6 cellular contexts compared by ENCODE assay signal in genomic region chr9:34611251-34611810, GRCh38. TPM values are rescaled to one million over a fixed set of nuclear protein-coding genes. Genes with fewer than 3 reads are reported as not detected.
DNase-seq lines count a peak whose midpoint lies in the region; ATAC-seq and TF ChIP-seq lines count a peak whose summit lies in the region.

No MANE protein-coding gene starts in this region.

- WGBS in right cardiac atrium = 62% methylated on average over 10 of the region's 10 CpGs
- 58% methylated on average over 10 of the region's 10 CpGs for WGBS in urinary bladder

- intact Hi-C loops in right cardiac atrium (cut with DNase I) = loop anchor here in 1 of 4 donors (10.0 kb wide), 1 partner anchor 277 kb away; no protein-coding TSS in a partner anchor

- POLR2A ChIA-PET in RWPE1 (lab: Yijun Ruan, JAX; ENCODE audit: low non-redundant PET) = interaction anchor here (0.6 to 0.9 kb wide), 2 partner anchors 35 to 123 kb away, joined by 3 read pairs; partner anchors contain the start of gene GALT

- H3K27me3 ChIP-seq in right cardiac atrium (ENCODE audit: control insufficient read depth, insufficient read depth) = no peaks in the 10 kb centered on the region

- no peaks in the 10 kb centered on the region for H3K36me3 ChIP-seq in urinary bladder (ENCODE audit: insufficient read depth)

- H3K4me3 ChIP-seq in right cardiac atrium (ENCODE audit: low read length) (peak overlapping the region; percentile 89), urinary bladder (ENCODE audit: low read depth, low read length) (peak overlapping the region; percentile 62)

- H3K4me1 ChIP-seq in right cardiac atrium (ENCODE audit: control insufficient read depth, insufficient read depth, low read length) (peaks cover 10% of the 10 kb centered on the region), urinary bladder (ENCODE audit: insufficient read depth) (no peaks in the 10 kb centered on the region)

- no peak for DNase-seq in RWPE1 (ENCODE audit: low spot score)
- peak; percentile 41 to 60 (median 59) for DNase-seq in right cardiac atrium
- no peak for DNase-seq in NK-92 (lab: John Stamatoyannopoulos, UW; ENCODE audit: unreplicated experiment)
- no peak for DNase-seq in HPDE6-E6E7 (ENCODE audit: extremely low spot score)

- TF ChIP-seq CTCF in GM12872 (IDR thresholded peaks at IDR 0.05; ENCODE audit: insufficient read depth, low read depth, low read length) (0 out of 3 replicates have a peak, but pooled peaks have one; percentile 1), RWPE1 (conservative IDR thresholded peaks at IDR 0.05; ENCODE audit: low read depth) (no peak)

- peak overlapping the region; percentile 95 for H3K27ac ChIP-seq in RWPE1
- H3K27ac ChIP-seq in right cardiac atrium (ENCODE audit: low read length) = peak overlapping the region; percentile 97
- no peak overlapping the region for H3K27ac ChIP-seq in urinary bladder (ENCODE audit: low read depth)

- peak; percentile 34 to 40 for ATAC-seq in right cardiac atrium

- CTCF ChIA-PET in RWPE1 (lab: Yijun Ruan, JAX) = interaction anchor here (0.6 kb wide), 1 partner anchor 9 kb away, joined by 3 read pairs; no protein-coding TSS in a partner anchor

- H3K9me3 ChIP-seq in right cardiac atrium (ENCODE audit: control insufficient read depth, low read length) = no peaks in the 10 kb centered on the region

RNA-seq across cellular contexts. Expression of gene RPP25L, which starts 0.6 kb away (rescaled TPM):
- total RNA-seq in right cardiac atrium (10 to 100 TPM; 17.8 to 34.5 (median 31.3) TPM), urinary bladder (13.2 TPM)
- polyA plus RNA-seq in right cardiac atrium (49.0 TPM), urinary bladder (33.7 TPM)

RNA-seq across cellular contexts. Expression of gene DCTN3, which starts 9.0 kb away (rescaled TPM):
- total RNA-seq in right cardiac atrium = 100 to 1,000 TPM in 3 of 4 donors, 10 to 100 TPM in 1; 99.3 to 128 (median 117) TPM
- polyA plus RNA-seq in right cardiac atrium = 113 TPM
- 34.2 TPM for total RNA-seq in urinary bladder
- 117 TPM for polyA plus RNA-seq in urinary bladder

RNA-seq across cellular contexts. Expression of gene ARID3C, which starts 17.5 kb away (rescaled TPM):
- not detected for total RNA-seq in right cardiac atrium
- polyA plus RNA-seq in right cardiac atrium = not detected
- not detected for total RNA-seq in urinary bladder
- not detected for polyA plus RNA-seq in urinary bladder

RNA-seq across cellular contexts. Expression of gene CNTFR, which starts 21.8 kb away (rescaled TPM):
- total RNA-seq in right cardiac atrium (10 to 100 TPM; 14.9 to 66.4 (median 46.0) TPM), urinary bladder (5.6 TPM)
- polyA plus RNA-seq in right cardiac atrium (55.0 TPM), urinary bladder (11.5 TPM)

RNA-seq across cellular contexts. Expression of gene SIGMAR1, which starts 26.3 kb away (rescaled TPM):
- total RNA-seq in right cardiac atrium = 10 to 100 TPM; 28.6 to 37.2 (median 35.5) TPM
- 36.0 TPM for polyA plus RNA-seq in right cardiac atrium
- total RNA-seq in urinary bladder = 18.2 TPM
- polyA plus RNA-seq in urinary bladder = 103 TPM

Comparison
In these comparisons a context has a peak if more than half of its experiments do, and no peak if none do; other contexts are left out.
1. DNase-seq: peak in right cardiac atrium (3 of 3); none in RWPE1 (single experiment), NK-92 (single experiment) and HPDE6-E6E7 (single experiment).